9 cellular contexts compared by ENCODE assay signal in genomic region chr9:89564257-89564878, GRCh38. TPM values are rescaled to one million over a fixed set of nuclear protein-coding genes. Genes with fewer than 3 reads are reported as not detected.
DNase-seq lines count a peak whose midpoint lies in the region; ATAC-seq, FAIRE-seq and TF ChIP-seq lines count a peak whose summit lies in the region.
"Had no signal": no experiment of that assay in that cellular context is flagged by ENCODE, and none has a peak within 500 bp of the region (broad histone marks: within the 10 kb centered on the region; RNA-seq: fewer than 3 reads in every experiment).

No MANE protein-coding gene starts in this region.

- H3K9ac ChIP-seq in MM.1S (ENCODE audit: low read length) = no peak overlapping the region

- H3K79me2 ChIP-seq in MM.1S (ENCODE audit: low read length) = no peaks in the 10 kb centered on the region

- peak overlapping the region; percentile 85 for H2AFZ ChIP-seq in MM.1S (ENCODE audit: low read length)

- TF ChIP-seq CTCF in GM20000 (IDR thresholded peaks at IDR 0.05; ENCODE audit: extremely low read depth, missing control alignments) (peak; percentile 37), MM.1S (IDR thresholded peaks at IDR 0.05; ENCODE audit: low read length) (peak; percentile 47), choroid plexus epithelial cell (conservative IDR thresholded peaks at IDR 0.05; ENCODE audit: low read depth, low read length) (peak; percentile 45), D721Med (IDR thresholded peaks at IDR 0.05; ENCODE audit: insufficient read depth, missing control alignments) (no peak)

- H3K9me3 ChIP-seq in MM.1S (replicated peaks; ENCODE audit: insufficient read depth, low read length) = no peaks in the 10 kb centered on the region
- H3K9me3 ChIP-seq: right lobe of liver had no signal

- H3K27ac ChIP-seq in MM.1S (ENCODE audit: low read length) = no peak overlapping the region
- H3K27ac ChIP-seq: right lobe of liver had no signal

- no peaks in the 10 kb centered on the region for H3F3A ChIP-seq in MM.1S (ENCODE audit: insufficient read depth, low read length)

- peak; percentile 75 for DNase-seq in Caki2 (ENCODE audit: low read depth)
- DNase-seq in GM20000 (ENCODE audit: low spot score) = peak; percentile 78
- DNase-seq in MM.1S = peak; percentile 83
- DNase-seq in choroid plexus epithelial cell (ENCODE audit: low read depth) = peak; percentile 31
- no peak for DNase-seq in T-helper 9 cell
- DNase-seq in stimulated activated CD8-positive, alpha-beta memory T cell treated with anti-CD3 and anti-CD28 coated beads, Interleukin-4, amount 100 ng/mL, for 48 hours = no peak
- no peak for DNase-seq in D721Med (ENCODE audit: insufficient read length, low spot score)
- DNase-seq: right lobe of liver had no signal

- H3K4me1 ChIP-seq in MM.1S (ENCODE audit: low read length) = peaks cover 7% of the 10 kb centered on the region

- H3K27me3 ChIP-seq in MM.1S (replicated peaks; ENCODE audit: insufficient read depth, low read length) = no peaks in the 10 kb centered on the region
- H3K27me3 ChIP-seq: right lobe of liver had no signal

- H3K9me2 ChIP-seq in MM.1S (replicated peaks; ENCODE audit: insufficient read depth, low read length) = no peaks in the 10 kb centered on the region

- H3K4me3 ChIP-seq in MM.1S (ENCODE audit: low read length) (peak overlapping the region; percentile 27; the same call in 1 of the 2 replicates), choroid plexus epithelial cell (ENCODE audit: low read depth, low read length) (no peak overlapping the region)
- H3K4me3 ChIP-seq: right lobe of liver had no signal

- no peaks in the 10 kb centered on the region for H4K20me1 ChIP-seq in MM.1S (ENCODE audit: insufficient read depth, low read length)

- no peaks in the 10 kb centered on the region for H3K36me3 ChIP-seq in MM.1S (replicated peaks; ENCODE audit: insufficient read depth, low read length)
- H3K36me3 ChIP-seq: right lobe of liver had no signal

- no peak for ATAC-seq in GM19324 (IDR thresholded peaks at IDR 0.05; ENCODE audit: low FRiP score, unreplicated experiment)

- in situ Hi-C loops in Caki2 (cut with HindIII; ENCODE audit: low pct_unique_long_range_greater_than_20kb, low sequenced_read_pairs) = no loop called here

- no peak for FAIRE-seq in D721Med (lab: Jason Lieb, UNC)

- H3K4me2 ChIP-seq in MM.1S (ENCODE audit: low read depth, low read length) = peak overlapping the region; percentile 43

RNA-seq across cellular contexts. Expression of gene GADD45G, which starts 40.4 kb away (rescaled TPM):
- 4.6 and 4.8 TPM in 2 replicates for total RNA-seq in Caki2 (2014; rRNA removed; shearing (Covaris generic); ENCODE audit: low replicate concordance)

Comparison
In these comparisons a context has a peak if more than half of its experiments do, and no peak if none do; other contexts are left out.
1. DNase-seq: peak in Caki2 (single experiment), GM20000 (single experiment), MM.1S (single experiment) and choroid plexus epithelial cell (single experiment); none in T-helper 9 cell (single experiment), stimulated activated CD8-positive, alpha-beta memory T cell treated with anti-CD3 and anti-CD28 coated beads, Interleukin-4, amount 100 ng/mL, for 48 hours (single experiment) and D721Med (single experiment).